18 cellular contexts compared by ENCODE assay signal in the genomic region with DNA sequence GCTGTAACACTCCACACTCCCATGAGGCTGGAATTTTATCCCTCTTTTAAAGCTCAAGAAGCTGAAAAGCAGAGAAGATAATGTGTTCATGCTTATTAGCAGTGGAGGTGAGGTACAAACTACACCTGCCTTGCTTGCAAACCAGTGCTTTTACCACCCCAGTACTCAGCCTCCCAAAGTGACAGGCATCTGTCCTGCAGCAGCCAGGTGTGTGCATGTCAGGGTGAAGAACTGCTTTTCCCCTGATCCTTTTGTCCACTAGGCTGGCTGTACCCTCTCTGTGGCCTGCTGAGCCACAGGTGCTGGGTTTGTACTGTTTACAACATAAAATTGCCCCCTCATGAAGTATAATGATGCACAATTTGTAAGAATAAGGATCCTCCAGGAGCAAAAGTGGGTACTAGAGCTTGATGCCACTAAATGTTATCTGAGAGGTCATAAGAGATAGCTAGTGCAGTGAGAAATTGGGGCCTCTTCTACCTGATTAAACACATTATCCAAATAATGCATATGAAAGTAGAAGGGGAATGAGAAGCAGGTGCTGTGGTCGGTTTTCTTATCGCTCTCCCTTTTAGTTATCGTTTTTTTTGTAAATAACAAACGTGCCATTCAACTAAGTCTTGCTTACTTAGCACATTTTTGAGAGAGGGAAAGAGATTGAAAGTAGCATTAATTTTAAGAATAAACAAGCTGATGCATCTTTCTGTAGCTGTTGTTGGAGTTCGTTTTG. TPM values are rescaled to one million over a fixed set of nuclear protein-coding genes. Genes with fewer than 3 reads are reported as not detected.
DNase-seq lines count a peak whose midpoint lies in the region; ATAC-seq and TF ChIP-seq lines count a peak whose summit lies in the region.
"Had no signal": no experiment of that assay in that cellular context is flagged by ENCODE, and none has a peak within 500 bp of the region (broad histone marks: within the 10 kb centered on the region; RNA-seq: fewer than 3 reads in every experiment).

No MANE protein-coding gene starts in this region.

- no peaks in the 10 kb centered on the region for H4K20me1 ChIP-seq in smooth muscle cell (ENCODE audit: low read depth)

- no peak for TF ChIP-seq CTCF in coronary artery (IDR thresholded peaks at IDR 0.05)
- no peak for TF ChIP-seq CTCF in tibial artery (IDR thresholded peaks at IDR 0.05)
- TF ChIP-seq CTCF in smooth muscle cell (IDR thresholded peaks at IDR 0.05; ENCODE audit: borderline replicate concordance, insufficient read depth, poor library complexity, severe bottlenecking) = no peak
- TF ChIP-seq CTCF in HFFc6 (IDR thresholded peaks at IDR 0.05) = no peak

- ATAC-seq in HG02588 (IDR thresholded peaks at IDR 0.05; ENCODE audit: unreplicated experiment) = no peak
- ATAC-seq: activated naive CD8-positive, alpha-beta T cell treated with anti-CD3 and anti-CD28 coated beads, Interleukin-2, amount 50 U/mL, for 24 hours had no signal

- WGBS in smooth muscle cell (ENCODE audit: low lambda C conversion rate) = 64% methylated on average over 5 of the region's 5 CpGs

- no peaks in the 10 kb centered on the region for H3K36me3 Mint-ChIP-seq in HFFc6 (ENCODE audit: low read depth)
- H3K36me3 Mint-ChIP-seq: naive B cell had no signal

- H3K27ac ChIP-seq in coronary artery (no peak overlapping the region), tibial artery (peak overlapping the region; percentile 6 to 26), smooth muscle cell (ENCODE audit: low read depth) (no peak overlapping the region)
- H3K27ac ChIP-seq: esophagus muscularis mucosa, left ventricle myocardium inferior, right atrium auricular region had no signal

- H3K4me1 Mint-ChIP-seq in HFFc6 (ENCODE audit: low read depth) = peaks cover 10% of the 10 kb centered on the region

- H3K4me3 Mint-ChIP-seq in HFFc6 = no peak overlapping the region; the same call in 1 of the 2 replicates
- H3K4me3 Mint-ChIP-seq: activated naive CD8-positive, alpha-beta T cell treated with anti-CD3 and anti-CD28 coated beads, Interleukin-2, amount 50 U/mL, for 24 hours; activated T-cell treated with anti-CD3 and anti-CD28 coated beads, Interleukin-2, amount 50 U/mL, for 24 hours had no signal

- H3K4me1 ChIP-seq in tibial artery = peaks cover 0 to 17% (median 3%) of the 10 kb centered on the region in 4 donors
- no peaks in the 10 kb centered on the region for H3K4me1 ChIP-seq in smooth muscle cell (ENCODE audit: low read depth)
- H3K4me1 ChIP-seq: left ventricle myocardium inferior, right atrium auricular region had no signal

- H3K9ac ChIP-seq in smooth muscle cell (ENCODE audit: low read depth) = no peak overlapping the region

- intact Hi-C loops in tibial artery (cut with DNase I; ENCODE audit: low total_unique reads) = no loop called here

- H3K9me3 Mint-ChIP-seq in HFFc6 = no peaks in the 10 kb centered on the region
- H3K9me3 Mint-ChIP-seq: activated naive CD8-positive, alpha-beta T cell treated with anti-CD3 and anti-CD28 coated beads, Interleukin-2, amount 50 U/mL, for 24 hours; activated T-cell treated with anti-CD3 and anti-CD28 coated beads, Interleukin-2, amount 50 U/mL, for 24 hours had no signal

- peaks cover under 1% of the 10 kb centered on the region; the same call in 1 of the 2 replicates for H3K27me3 Mint-ChIP-seq in HFFc6 (ENCODE audit: insufficient read depth)
- H3K27me3 Mint-ChIP-seq: activated naive CD8-positive, alpha-beta T cell treated with anti-CD3 and anti-CD28 coated beads, Interleukin-2, amount 50 U/mL, for 24 hours; activated T-cell treated with anti-CD3 and anti-CD28 coated beads, Interleukin-2, amount 50 U/mL, for 24 hours; naive B cell had no signal

- H3K9me3 ChIP-seq in tibial artery (no peaks in the 10 kb centered on the region), smooth muscle cell (replicated peaks; ENCODE audit: low read depth) (no peaks in the 10 kb centered on the region)
- H3K9me3 ChIP-seq: esophagus muscularis mucosa, left ventricle myocardium inferior, right atrium auricular region had no signal

- no peak overlapping the region for H3K27ac Mint-ChIP-seq in HFFc6
- H3K27ac Mint-ChIP-seq: activated naive CD8-positive, alpha-beta T cell treated with anti-CD3 and anti-CD28 coated beads, Interleukin-2, amount 50 U/mL, for 24 hours; activated T-cell treated with anti-CD3 and anti-CD28 coated beads, Interleukin-2, amount 50 U/mL, for 24 hours; naive B cell had no signal

- H3K36me3 ChIP-seq in tibial artery (no peaks in the 10 kb centered on the region), smooth muscle cell (ENCODE audit: low read depth) (no peaks in the 10 kb centered on the region)
- H3K36me3 ChIP-seq: esophagus muscularis mucosa, left ventricle myocardium inferior, right atrium auricular region had no signal

- no peaks in the 10 kb centered on the region for H3F3A ChIP-seq in smooth muscle cell (ENCODE audit: low read depth)

- no peak overlapping the region for H2AFZ ChIP-seq in smooth muscle cell (ENCODE audit: low read depth)

- H3K4me3 ChIP-seq in coronary artery = peak overlapping the region; percentile 54
- H3K4me3 ChIP-seq in tibial artery = peak overlapping the region; percentile 30 to 36
- H3K4me3 ChIP-seq in smooth muscle cell = no peak overlapping the region
- H3K4me3 ChIP-seq: left ventricle myocardium inferior, right atrium auricular region had no signal

- no peaks in the 10 kb centered on the region for H3K79me2 ChIP-seq in smooth muscle cell (ENCODE audit: low read depth)

- no peak overlapping the region for H3K4me2 ChIP-seq in smooth muscle cell

- peak; percentile 25 for DNase-seq in NCI-H1436 treated with DMSO at 0.1 percent for 48 hours (lab: John Stamatoyannopoulos, UW)
- DNase-seq in NCI-H1436 (lab: John Stamatoyannopoulos, UW) = no peak
- DNase-seq in NCI-H2227 treated with DMSO at 0.1 percent for 48 hours (lab: John Stamatoyannopoulos, UW) = peak; percentile 1
- DNase-seq in coronary artery (ENCODE audit: low spot score) = no peak
- DNase-seq in tibial artery = no peak
- DNase-seq in smooth muscle cell (lab: John Stamatoyannopoulos, UW; ENCODE audit: unreplicated experiment) = no peak
- no peak for DNase-seq in HFFc6
- DNase-seq: activated CD4-positive, alpha-beta T cell treated with anti-CD3 and anti-CD28 coated beads for 48 hours; activated naive CD8-positive, alpha-beta T cell treated with anti-CD3 and anti-CD28 coated beads, Interleukin-2, amount 50 U/mL, for 24 hours; activated T-cell treated with anti-CD3 and anti-CD28 coated beads, Interleukin-2, amount 50 U/mL, for 24 hours; left ventricle myocardium inferior; naive B cell; NCI-H446 treated with DMSO at 0.1 percent for 48 hours; stimulated activated CD4-positive, alpha-beta T cell treated with anti-CD3 and anti-CD28 coated beads, Interleukin-4, amount 100 ng/mL, for 1 hour had no signal

- H3K27me3 ChIP-seq in tibial artery (no peaks in the 10 kb centered on the region), smooth muscle cell (ENCODE audit: low read depth) (no peaks in the 10 kb centered on the region)
- H3K27me3 ChIP-seq: esophagus muscularis mucosa, right atrium auricular region had no signal

RNA-seq across cellular contexts. Expression of gene GADL1, which starts 39.2 kb away (rescaled TPM):
- not detected in 2 replicates for total RNA-seq in smooth muscle cell
- polyA plus RNA-seq in smooth muscle cell = not detected in 2 replicates
- not detected for total RNA-seq in HFFc6 (2021; fragmentation: NEBNext Ultra II Directional; extraction: Animal tissue kit (Norgen Biotek cat#: 25700))
- total RNA-seq: right atrium auricular region; T-helper 2 cell treated with Interferon-gamma antibody and Interleukin-4, amounts not matched to agents 100 ng/mL and 5 ng/mL, for 36 hours had no signal

Comparison
In these comparisons a context has a peak if more than half of its experiments do, and no peak if none do; other contexts are left out.
1. DNase-seq: peak in NCI-H1436 treated with DMSO at 0.1 percent for 48 hours (single experiment) and NCI-H2227 treated with DMSO at 0.1 percent for 48 hours (single experiment); none in NCI-H1436 (single experiment), coronary artery (single experiment), tibial artery (0 of 2), smooth muscle cell (single experiment) and HFFc6 (single experiment).
2. H3K27ac ChIP-seq: peak in tibial artery (2 of 2); none in coronary artery (0 of 2) and smooth muscle cell (single experiment).